ENCODE assay signal across 1 cellular context in the genomic region with DNA sequence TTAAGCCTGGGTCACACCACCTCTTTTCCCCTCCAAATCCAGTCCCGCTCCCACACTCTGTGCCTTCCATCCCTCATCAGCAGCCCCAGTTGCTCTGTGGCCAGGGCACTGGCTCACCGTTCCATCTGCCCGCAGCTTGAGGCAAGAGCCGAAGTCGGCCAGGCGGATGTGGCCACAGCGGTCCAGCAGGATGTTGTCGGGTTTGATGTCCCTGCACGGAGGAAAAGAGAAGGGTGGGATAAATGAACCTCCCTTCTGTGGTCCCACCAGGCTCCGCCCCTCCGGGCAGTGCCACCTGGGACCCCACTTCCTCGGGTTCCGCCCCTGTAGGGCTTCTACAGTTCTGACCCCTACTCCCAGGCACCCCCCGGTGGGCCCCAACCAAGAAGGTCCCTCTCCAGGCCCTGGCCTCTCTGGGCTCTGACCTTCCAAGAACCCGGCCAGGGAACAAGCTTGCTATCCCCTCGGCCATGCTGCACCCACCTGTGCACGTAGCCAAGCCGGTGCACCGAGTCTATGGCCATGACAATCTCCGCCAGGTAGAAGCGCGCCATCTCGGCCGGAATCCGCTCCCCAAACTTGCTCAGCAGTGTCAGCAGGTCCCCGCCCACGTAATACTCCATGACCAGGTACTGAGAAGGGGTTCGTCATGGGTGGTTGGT.
TF ChIP-seq lines count a peak whose summit lies in the region.

No MANE protein-coding gene starts in this region.

TF ChIP-seq in K562, 482 proteins besides CTCF, POLR2A, EP300 and RAD21:
- TF ChIP-seq HMG20A (CRISPR knock-in tag; conservative IDR thresholded peaks at IDR 0.05) = no peak
- TF ChIP-seq RBFOX2 (IDR thresholded peaks at IDR 0.05; ENCODE audit: low read depth, low read length) = peak; percentile 41; the same call in 1 of the 2 replicates
- 0 out of 2 replicates have a peak, but pooled peaks have one; percentile 6 for TF ChIP-seq EGR1 (conservative IDR thresholded peaks at IDR 0.05)
- TF ChIP-seq RBM22 (IDR thresholded peaks at IDR 0.05; ENCODE audit: low read depth, low read length, poor library complexity, severe bottlenecking) = peak; percentile 63
- TF ChIP-seq PML (IDR thresholded peaks at IDR 0.05; ENCODE audit: low read length) = no peak
- TF ChIP-seq POLR2G (IDR thresholded peaks at IDR 0.05; ENCODE audit: low read depth, low read length) = peak; percentile 71
- TF ChIP-seq, protein P1, sequence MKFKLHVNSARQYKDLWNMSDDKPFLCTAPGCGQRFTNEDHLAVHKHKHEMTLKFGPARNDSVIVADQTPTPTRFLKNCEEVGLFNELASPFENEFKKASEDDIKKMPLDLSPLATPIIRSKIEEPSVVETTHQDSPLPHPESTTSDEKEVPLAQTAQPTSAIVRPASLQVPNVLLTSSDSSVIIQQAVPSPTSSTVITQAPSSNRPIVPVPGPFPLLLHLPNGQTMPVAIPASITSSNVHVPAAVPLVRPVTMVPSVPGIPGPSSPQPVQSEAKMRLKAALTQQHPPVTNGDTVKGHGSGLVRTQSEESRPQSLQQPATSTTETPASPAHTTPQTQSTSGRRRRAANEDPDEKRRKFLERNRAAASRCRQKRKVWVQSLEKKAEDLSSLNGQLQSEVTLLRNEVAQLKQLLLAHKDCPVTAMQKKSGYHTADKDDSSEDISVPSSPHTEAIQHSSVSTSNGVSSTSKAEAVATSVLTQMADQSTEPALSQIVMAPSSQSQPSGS (CRISPR knock-in tag; IDR thresholded peaks at IDR 0.05) = peak; percentile 18; the same call in 1 of the 2 replicates
- 0 out of 2 replicates have a peak, but pooled peaks have one; percentile 27 for TF ChIP-seq FOXP1 (CRISPR knock-in tag; IDR thresholded peaks at IDR 0.05)
- TF ChIP-seq, protein P2, sequence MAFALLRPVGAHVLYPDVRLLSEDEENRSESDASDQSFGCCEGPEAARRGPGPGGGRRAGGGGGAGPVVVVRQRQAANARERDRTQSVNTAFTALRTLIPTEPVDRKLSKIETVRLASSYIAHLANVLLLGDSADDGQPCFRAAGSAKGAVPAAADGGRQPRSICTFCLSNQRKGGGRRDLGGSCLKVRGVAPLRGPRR (CRISPR knock-in tag; IDR thresholded peaks at IDR 0.05) = no peak
TF ChIP-seq in K562: peak in this region for 6.
